ENCODE assay signal across 11 cellular contexts in the genomic region with DNA sequence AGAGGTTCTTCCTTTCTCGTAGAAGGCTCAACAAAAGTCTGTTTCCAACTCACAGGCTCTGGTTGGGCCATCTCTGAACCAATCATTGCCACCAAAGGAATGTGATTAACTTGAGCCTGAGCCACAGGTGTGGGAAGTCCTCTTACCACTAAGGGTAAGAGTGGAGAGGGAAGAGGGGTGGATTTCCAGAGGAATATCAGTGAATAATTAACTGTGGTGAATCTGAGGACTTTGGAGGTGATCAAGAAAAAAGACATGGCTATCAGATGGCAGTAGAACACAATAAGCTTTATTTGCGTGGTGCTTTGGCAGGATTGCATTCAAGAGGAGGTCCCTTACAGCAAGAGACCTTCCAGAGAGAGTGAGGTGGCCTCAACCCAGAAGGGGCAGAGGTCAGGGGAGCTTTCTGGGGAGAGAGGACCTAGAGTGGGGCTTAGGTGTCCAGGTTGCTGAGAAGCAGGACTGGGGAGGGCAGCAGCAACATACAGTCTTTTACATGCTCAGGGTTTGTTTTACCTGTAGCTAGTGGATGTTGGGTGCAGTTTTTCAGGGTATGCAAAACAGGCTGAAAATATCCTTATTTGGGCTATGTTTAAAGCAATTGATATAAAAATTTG.
A peak's percentile ranks its signal among the peaks of the same experiment; 100 is the strongest.
DNase-seq lines count a peak whose midpoint lies in the region; ATAC-seq lines count a peak whose summit lies in the region.
"Had no signal": no experiment of that assay in that cellular context is flagged by ENCODE, and none has a peak within 500 bp of the region (broad histone marks: within the 10 kb centered on the region; RNA-seq: fewer than 3 reads in every experiment).

No MANE protein-coding gene starts in this region.

- CTCF ChIA-PET in activated CD4-positive, alpha-beta T cell treated with anti-CD3 and anti-CD28 coated beads for 36 hours (lab: Charles Lee) = interaction anchor here (0.6 kb wide), 1 partner anchor 864 kb away, joined by 3 read pairs; no protein-coding TSS in a partner anchor

- H3K27ac Mint-ChIP-seq in activated CD4-positive, alpha-beta T cell treated with anti-CD3 and anti-CD28 coated beads, Interleukin-2, amount 10 ng/mL, durations not matched to agents 24 days and 14 days = no peak overlapping the region
- H3K27ac Mint-ChIP-seq in activated CD4-positive, alpha-beta T cell treated with anti-CD3 and anti-CD28 coated beads for 36 hours = no peak overlapping the region
- peak overlapping the region in 1 of 3 donors; percentile 44 for H3K27ac Mint-ChIP-seq in IgD-negative memory B cell
- H3K27ac Mint-ChIP-seq in naive B cell = peak overlapping the region in 4 of 6 donors; percentile 18 to 73 (median 47)
- H3K27ac Mint-ChIP-seq: neural progenitor cell had no signal

- ATAC-seq in activated CD4-positive, alpha-beta T cell treated with anti-CD3 and anti-CD28 coated beads for 36 hours = no peak
- ATAC-seq in GM21529 (IDR thresholded peaks at IDR 0.05; ENCODE audit: unreplicated experiment) = peak; percentile 8
- no peak for ATAC-seq in naive B cell (ENCODE audit: low read depth in 2 of 2)
- ATAC-seq: A549 had no signal

- DNase-seq in activated CD4-positive, alpha-beta T cell treated with anti-CD3 and anti-CD28 coated beads, Interleukin-2, amount 10 ng/mL, durations not matched to agents 24 days and 14 days = peak; percentile 43
- no peak for DNase-seq in activated CD4-positive, alpha-beta T cell treated with anti-CD3 and anti-CD28 coated beads for 36 hours
- DNase-seq in naive B cell = no peak
- no peak for DNase-seq in stimulated activated CD4-positive, alpha-beta T cell treated with anti-CD3 and anti-CD28 coated beads, Interleukin-4, amount 100 ng/mL, for 24 hours
- DNase-seq in GF-D8 (lab: John Stamatoyannopoulos, UW) = no peak
- DNase-seq in pons (ENCODE audit: low spot score) = no peak
- DNase-seq: anterior cingulate cortex had no signal

- H3K27me3 Mint-ChIP-seq in activated CD4-positive, alpha-beta T cell treated with anti-CD3 and anti-CD28 coated beads, Interleukin-2, amount 10 ng/mL, durations not matched to agents 24 days and 14 days = no peaks in the 10 kb centered on the region
- no peaks in the 10 kb centered on the region for H3K27me3 Mint-ChIP-seq in activated CD4-positive, alpha-beta T cell treated with anti-CD3 and anti-CD28 coated beads for 36 hours
- H3K27me3 Mint-ChIP-seq in IgD-negative memory B cell = no peaks in the 10 kb centered on the region
- no peaks in the 10 kb centered on the region for H3K27me3 Mint-ChIP-seq in naive B cell

- no peaks in the 10 kb centered on the region for H3K36me3 Mint-ChIP-seq in activated CD4-positive, alpha-beta T cell treated with anti-CD3 and anti-CD28 coated beads, Interleukin-2, amount 10 ng/mL, durations not matched to agents 24 days and 14 days (ENCODE audit: low read depth)
- H3K36me3 Mint-ChIP-seq in activated CD4-positive, alpha-beta T cell treated with anti-CD3 and anti-CD28 coated beads for 36 hours (ENCODE audit: low read depth) = peaks cover 3% of the 10 kb centered on the region
- no peaks in the 10 kb centered on the region for H3K36me3 Mint-ChIP-seq in IgD-negative memory B cell
- peaks cover 0 to 4% of the 10 kb centered on the region in 2 donors for H3K36me3 Mint-ChIP-seq in naive B cell
- H3K36me3 Mint-ChIP-seq: neural progenitor cell had no signal

- H3K4me1 Mint-ChIP-seq in activated CD4-positive, alpha-beta T cell treated with anti-CD3 and anti-CD28 coated beads, Interleukin-2, amount 10 ng/mL, durations not matched to agents 24 days and 14 days = peaks cover 11% of the 10 kb centered on the region
- H3K4me1 Mint-ChIP-seq in activated CD4-positive, alpha-beta T cell treated with anti-CD3 and anti-CD28 coated beads for 36 hours = peaks cover 15% of the 10 kb centered on the region
- H3K4me1 Mint-ChIP-seq in IgD-negative memory B cell (peaks cover 19 to 39% (median 29%) of the 10 kb centered on the region in 3 donors), naive B cell (peaks cover 29 to 33% (median 31%) of the 10 kb centered on the region in 3 donors)

- no peaks in the 10 kb centered on the region for H3K9me3 Mint-ChIP-seq in activated CD4-positive, alpha-beta T cell treated with anti-CD3 and anti-CD28 coated beads, Interleukin-2, amount 10 ng/mL, durations not matched to agents 24 days and 14 days
- no peaks in the 10 kb centered on the region for H3K9me3 Mint-ChIP-seq in activated CD4-positive, alpha-beta T cell treated with anti-CD3 and anti-CD28 coated beads for 36 hours (ENCODE audit: low read depth)
- H3K9me3 Mint-ChIP-seq in IgD-negative memory B cell (no peaks in the 10 kb centered on the region), naive B cell (no peaks in the 10 kb centered on the region)
- H3K9me3 Mint-ChIP-seq: neural progenitor cell had no signal

- H3K4me3 Mint-ChIP-seq in activated CD4-positive, alpha-beta T cell treated with anti-CD3 and anti-CD28 coated beads, Interleukin-2, amount 10 ng/mL, durations not matched to agents 24 days and 14 days = no peak overlapping the region
- no peak overlapping the region for H3K4me3 Mint-ChIP-seq in activated CD4-positive, alpha-beta T cell treated with anti-CD3 and anti-CD28 coated beads for 36 hours
- H3K4me3 Mint-ChIP-seq in IgD-negative memory B cell = peak overlapping the region in 3 of 4 donors; percentile 31 to 75 (median 46)
- peak overlapping the region in 4 of 8 donors; percentile 10 to 72 (median 16) for H3K4me3 Mint-ChIP-seq in naive B cell
- H3K4me3 Mint-ChIP-seq: neural progenitor cell had no signal

- intact Hi-C loops in activated CD4-positive, alpha-beta T cell treated with anti-CD3 and anti-CD28 coated beads, Interleukin-2, amount 10 ng/mL, durations not matched to agents 24 days and 14 days (cut with micrococcal nuclease) = no loop called here
- intact Hi-C loops in activated CD4-positive, alpha-beta T cell treated with anti-CD3 and anti-CD28 coated beads for 36 hours (cut with DNase I, micrococcal nuclease) = no loop called here

- POLR2A ChIA-PET in activated CD4-positive, alpha-beta T cell treated with anti-CD3 and anti-CD28 coated beads for 36 hours (lab: Charles Lee) = no interaction called here

Comparison
In these comparisons a context has a peak if more than half of its experiments do, and no peak if none do; other contexts are left out.
1. H3K27ac Mint-ChIP-seq: peak in naive B cell (4 of 6); none in activated CD4-positive, alpha-beta T cell treated with anti-CD3 and anti-CD28 coated beads, Interleukin-2, amount 10 ng/mL, durations not matched to agents 24 days and 14 days (single experiment) and activated CD4-positive, alpha-beta T cell treated with anti-CD3 and anti-CD28 coated beads for 36 hours (single experiment).
2. H3K4me3 Mint-ChIP-seq: peak in IgD-negative memory B cell (3 of 4); none in activated CD4-positive, alpha-beta T cell treated with anti-CD3 and anti-CD28 coated beads, Interleukin-2, amount 10 ng/mL, durations not matched to agents 24 days and 14 days (single experiment) and activated CD4-positive, alpha-beta T cell treated with anti-CD3 and anti-CD28 coated beads for 36 hours (single experiment).